9 cellular contexts compared by ENCODE assay signal in the genomic region with DNA sequence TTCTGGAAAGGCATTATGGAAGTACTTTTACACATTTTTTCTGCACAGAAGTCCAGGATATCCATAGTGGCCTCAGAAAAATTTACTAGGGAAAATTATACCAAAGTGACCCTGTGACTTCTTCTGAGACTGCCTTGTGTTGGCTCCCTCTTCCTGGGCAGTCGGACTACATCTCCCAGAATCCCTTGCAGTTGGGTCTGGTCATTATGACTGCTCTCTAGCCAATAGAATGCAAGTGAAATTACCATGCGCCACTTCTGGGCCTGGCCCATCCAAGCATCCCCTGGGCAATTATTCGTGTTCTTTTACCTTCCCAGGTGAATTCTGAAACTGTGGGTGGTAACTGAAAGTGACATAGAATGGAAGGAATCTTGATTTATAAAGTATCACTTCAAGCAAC.
DNase-seq lines count a peak whose midpoint lies in the region; ATAC-seq and TF ChIP-seq lines count a peak whose summit lies in the region.
"Had no signal": no experiment of that assay in that cellular context is flagged by ENCODE, and none has a peak within 500 bp of the region (broad histone marks: within the 10 kb centered on the region; RNA-seq: fewer than 3 reads in every experiment).

No MANE protein-coding gene starts in this region.

- WGBS in IMR-90 (ENCODE audit: extremely low coverage in 2 of 2, insufficient read length in 1 of 2), 2 experiments = no CpG with 5 or more reads among the region's 3 CpGs

- no peak for TF ChIP-seq RAD21 in IMR-90 (IDR thresholded peaks at IDR 0.05; ENCODE audit: low read length)

- dilution Hi-C loops in IMR-90 (cut with HindIII; ENCODE audit: low sequenced_read_pairs, unreplicated experiment) = no loop called here

- no peak overlapping the region for H3K4me3 Mint-ChIP-seq in nephron progenitor cell
- H3K4me3 Mint-ChIP-seq in activated CD4-positive, alpha-beta T cell treated with anti-CD3 and anti-CD28 coated beads, Interleukin-2, amount 10 ng/mL, durations not matched to agents 7 days and 5 days = no peak overlapping the region

- H3K9me3 ChIP-seq in IMR-90 (ENCODE audit: control insufficient read depth, insufficient read depth, low read length) = peaks cover 28% of the 10 kb centered on the region

- H3K56ac ChIP-seq in IMR-90 (ENCODE audit: extremely low read depth, insufficient read depth, low read length) = no peak overlapping the region

- H3K4me3 ChIP-seq in IMR-90 (ENCODE audit: insufficient read depth, low read depth, low read length) = no peak overlapping the region
- H3K4me3 ChIP-seq: skin epidermis had no signal

- H4K5ac ChIP-seq in IMR-90 (ENCODE audit: low read depth, low read length) = no peak overlapping the region

- intact Hi-C loops in IMR-90 (cut with micrococcal nuclease) = no loop called here

- no peak overlapping the region for H3K4ac ChIP-seq in IMR-90 (ENCODE audit: low read depth, low read length)

- DNase-seq in Daoy (ENCODE audit: low read depth) = peak; percentile 35
- no peak for DNase-seq in IMR-90
- peak; percentile 17 for DNase-seq in germinal center (ENCODE audit: low spot score)
- DNase-seq in nephron progenitor cell = no peak
- no peak for DNase-seq in activated CD4-positive, alpha-beta T cell treated with anti-CD3 and anti-CD28 coated beads, Interleukin-2, amount 10 ng/mL, durations not matched to agents 7 days and 5 days
- DNase-seq in activated effector memory CD4-positive, alpha-beta T cell treated with anti-CD3 and anti-CD28 coated beads, Interleukin-2, amount 50 U/mL, for 16 hours = no peak
- DNase-seq in cerebellar nuclear complex (lab: John Stamatoyannopoulos, UW) = no peak

- no peak overlapping the region for H2BK120ac ChIP-seq in IMR-90 (ENCODE audit: low read depth, low read length)

- TF ChIP-seq CTCF in IMR-90 (conservative IDR thresholded peaks at IDR 0.05; ENCODE audit: low read depth, low read length) = no peak
- no peak for TF ChIP-seq CTCF in nephron progenitor cell (IDR thresholded peaks at IDR 0.05)

- ATAC-seq in GM21515 (IDR thresholded peaks at IDR 0.05; ENCODE audit: unreplicated experiment) (peak; percentile 61), IMR-90 (ENCODE audit: low read depth) (no peak)

- POLR2A ChIA-PET in IMR-90 (lab: Charles Lee; ENCODE audit: unreplicated experiment) = no interaction called here
- POLR2A ChIA-PET in activated CD4-positive, alpha-beta T cell treated with anti-CD3 and anti-CD28 coated beads, Interleukin-2, amount 10 ng/mL, durations not matched to agents 7 days and 5 days (lab: Charles Lee) = no interaction called here

- no peak overlapping the region for H3K18ac ChIP-seq in IMR-90 (ENCODE audit: low read depth, low read length)

- no peak overlapping the region for H3K27ac Mint-ChIP-seq in nephron progenitor cell
- H3K27ac Mint-ChIP-seq in activated CD4-positive, alpha-beta T cell treated with anti-CD3 and anti-CD28 coated beads, Interleukin-2, amount 10 ng/mL, durations not matched to agents 7 days and 5 days = no peak overlapping the region

- H2BK20ac ChIP-seq in IMR-90 (ENCODE audit: low read depth, low read length) = no peak overlapping the region

- CTCF ChIA-PET in IMR-90 (lab: Yijun Ruan, JAX) = no interaction called here
- CTCF ChIA-PET in activated CD4-positive, alpha-beta T cell treated with anti-CD3 and anti-CD28 coated beads, Interleukin-2, amount 10 ng/mL, durations not matched to agents 7 days and 5 days (lab: Charles Lee) = no interaction called here

- no peak overlapping the region for H3K23ac ChIP-seq in IMR-90 (ENCODE audit: low read depth, low read length)

- no peaks in the 10 kb centered on the region for H3K27me3 ChIP-seq in IMR-90 (ENCODE audit: control insufficient read depth, insufficient read depth, low read length)

- no peak overlapping the region for H4K8ac ChIP-seq in IMR-90 (ENCODE audit: low read depth in 2 of 2, low read length in 2 of 2)

- H3K14ac ChIP-seq in IMR-90 (replicated peaks; ENCODE audit: low read depth, low read length) = no peak overlapping the region

- no peak overlapping the region for H2AK9ac ChIP-seq in IMR-90 (replicated peaks; ENCODE audit: low read depth, low read length, poor library complexity)

- no peak overlapping the region for H3K4me2 ChIP-seq in IMR-90 (ENCODE audit: low read depth, low read length)

- in situ Hi-C loops in IMR-90 (cut with MboI; ENCODE audit: low sequenced_read_pairs) = no loop called here

- H3K36me3 ChIP-seq in IMR-90 (ENCODE audit: control insufficient read depth, insufficient read depth, low read length) = no peaks in the 10 kb centered on the region

- no peaks in the 10 kb centered on the region for H3K79me1 ChIP-seq in IMR-90 (ENCODE audit: low read depth in 1 of 2, low read length in 2 of 2)

- H4K20me1 ChIP-seq in IMR-90 (ENCODE audit: insufficient read depth, low read length) = no peaks in the 10 kb centered on the region

- TF ChIP-seq POLR2A in IMR-90 (IDR thresholded peaks at IDR 0.05; ENCODE audit: low read depth, low read length) = no peak

- no peak overlapping the region for H3K27ac ChIP-seq in IMR-90 (ENCODE audit: insufficient read depth, low read length)
- H3K27ac ChIP-seq: skin epidermis had no signal

- H3K9me1 ChIP-seq in IMR-90 (ENCODE audit: insufficient read depth, low read length) = no peaks in the 10 kb centered on the region

- H4K91ac ChIP-seq in IMR-90 (ENCODE audit: insufficient read depth, low read depth, low read length) = no peak overlapping the region

- H2BK5ac ChIP-seq in IMR-90 (ENCODE audit: low read depth, low read length, poor library complexity, severe bottlenecking) = no peak overlapping the region

- H2AK5ac ChIP-seq in IMR-90 (ENCODE audit: low read depth, low read length) = no peak overlapping the region

- no peak overlapping the region for H3K9ac ChIP-seq in IMR-90 (ENCODE audit: low read depth, low read length)

- H3K27me3 Mint-ChIP-seq in nephron progenitor cell (ENCODE audit: low read depth, poor library complexity) = peaks cover 8% of the 10 kb centered on the region
- H3K27me3 Mint-ChIP-seq in activated CD4-positive, alpha-beta T cell treated with anti-CD3 and anti-CD28 coated beads, Interleukin-2, amount 10 ng/mL, durations not matched to agents 7 days and 5 days = no peaks in the 10 kb centered on the region

- H2AFZ ChIP-seq in IMR-90 (replicated peaks; ENCODE audit: low read length, poor library complexity) = no peak overlapping the region

- peaks cover 26% of the 10 kb centered on the region for H3K9me3 Mint-ChIP-seq in nephron progenitor cell
- no peaks in the 10 kb centered on the region for H3K9me3 Mint-ChIP-seq in activated CD4-positive, alpha-beta T cell treated with anti-CD3 and anti-CD28 coated beads, Interleukin-2, amount 10 ng/mL, durations not matched to agents 7 days and 5 days

- no peaks in the 10 kb centered on the region for H3K4me1 Mint-ChIP-seq in nephron progenitor cell
- no peaks in the 10 kb centered on the region for H3K4me1 Mint-ChIP-seq in activated CD4-positive, alpha-beta T cell treated with anti-CD3 and anti-CD28 coated beads, Interleukin-2, amount 10 ng/mL, durations not matched to agents 7 days and 5 days

- H2BK15ac ChIP-seq in IMR-90 (ENCODE audit: low read depth, low read length) = no peak overlapping the region

- H3K4me1 ChIP-seq in IMR-90 (ENCODE audit: control insufficient read depth, insufficient read depth, low read length) = no peaks in the 10 kb centered on the region

- no TSS peak for BruUV-seq in IMR-90 (replicated peaks; lab: Mats Ljungman, UMichigan)

- no peaks in the 10 kb centered on the region for H3K36me3 Mint-ChIP-seq in nephron progenitor cell (ENCODE audit: low read depth)
- H3K36me3 Mint-ChIP-seq in activated CD4-positive, alpha-beta T cell treated with anti-CD3 and anti-CD28 coated beads, Interleukin-2, amount 10 ng/mL, durations not matched to agents 7 days and 5 days (ENCODE audit: low read depth) = no peaks in the 10 kb centered on the region

TF ChIP-seq in IMR-90, 13 proteins besides CTCF, POLR2A, EP300 and RAD21:
- TF ChIP-seq FOS (IDR thresholded peaks at IDR 0.05; ENCODE audit: low read depth, low read length) = no peak
- TF ChIP-seq, protein P1, sequence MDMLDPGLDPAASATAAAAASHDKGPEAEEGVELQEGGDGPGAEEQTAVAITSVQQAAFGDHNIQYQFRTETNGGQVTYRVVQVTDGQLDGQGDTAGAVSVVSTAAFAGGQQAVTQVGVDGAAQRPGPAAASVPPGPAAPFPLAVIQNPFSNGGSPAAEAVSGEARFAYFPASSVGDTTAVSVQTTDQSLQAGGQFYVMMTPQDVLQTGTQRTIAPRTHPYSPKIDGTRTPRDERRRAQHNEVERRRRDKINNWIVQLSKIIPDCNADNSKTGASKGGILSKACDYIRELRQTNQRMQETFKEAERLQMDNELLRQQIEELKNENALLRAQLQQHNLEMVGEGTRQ (IDR thresholded peaks at IDR 0.05; ENCODE audit: low read depth, low read length) = 0 out of 2 replicates have a peak, but pooled peaks have one; percentile 8

Comparison
In these comparisons a context has a peak if more than half of its experiments do, and no peak if none do; other contexts are left out.
1. DNase-seq: peak in Daoy (single experiment) and germinal center (single experiment); none in IMR-90 (single experiment), nephron progenitor cell (single experiment), activated CD4-positive, alpha-beta T cell treated with anti-CD3 and anti-CD28 coated beads, Interleukin-2, amount 10 ng/mL, durations not matched to agents 7 days and 5 days (single experiment), activated effector memory CD4-positive, alpha-beta T cell treated with anti-CD3 and anti-CD28 coated beads, Interleukin-2, amount 50 U/mL, for 16 hours (single experiment) and cerebellar nuclear complex (0 of 2).